Comparison of ENCODE assay signal across 8 cellular contexts in the genomic region with DNA sequence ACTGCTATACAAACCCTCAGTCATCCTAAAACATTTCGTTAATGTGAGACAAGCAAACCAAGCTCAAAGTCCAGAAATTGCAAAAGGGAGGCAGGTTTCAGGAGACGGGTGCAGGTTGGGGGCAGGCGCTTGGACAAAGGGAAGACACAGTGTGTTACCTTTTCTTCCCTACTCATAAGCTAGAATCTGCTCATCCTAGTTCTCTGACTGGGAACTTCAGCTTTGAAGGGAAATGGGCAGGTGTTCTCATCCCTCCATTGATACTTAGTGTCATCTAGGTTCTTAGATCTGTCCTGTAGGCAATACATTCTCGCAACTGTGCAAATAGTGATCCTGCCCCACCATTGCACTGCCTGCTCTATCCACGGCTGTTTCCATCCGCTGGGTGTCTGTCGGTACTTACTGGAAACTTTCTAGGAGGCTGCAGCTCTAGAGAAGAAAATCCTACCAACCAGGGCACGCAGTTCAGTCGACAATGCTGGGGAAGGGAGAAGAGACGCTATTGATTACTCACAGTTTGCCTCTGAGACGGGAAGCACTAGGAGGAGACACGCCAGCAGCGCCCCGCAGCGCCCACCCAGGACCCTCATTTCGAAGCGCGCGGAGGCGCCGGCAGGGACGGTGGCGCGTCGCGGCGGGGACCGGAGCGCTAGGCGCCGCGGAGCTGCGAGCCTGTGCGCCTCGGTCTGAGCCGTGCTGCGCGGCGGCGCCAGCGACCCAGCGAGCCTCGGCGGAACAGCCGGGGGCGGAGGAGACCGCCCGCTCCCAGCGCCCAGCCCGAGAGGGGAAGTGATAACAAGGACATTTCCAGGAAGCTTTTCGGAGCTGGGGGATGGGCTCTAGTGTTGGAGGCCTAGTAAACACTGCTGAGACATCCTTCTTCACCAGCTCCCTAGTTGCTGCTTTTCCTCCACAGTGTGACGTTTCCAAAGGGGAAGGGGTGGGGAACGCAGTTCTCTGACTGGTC. TPM values are rescaled to one million over a fixed set of nuclear protein-coding genes. Genes with fewer than 3 reads are reported as not detected.
DNase-seq lines count a peak whose midpoint lies in the region; ATAC-seq and TF ChIP-seq lines count a peak whose summit lies in the region.

TSS of gene PROS1 (minus strand) at position 737 of the 967 bp plus-strand sequence. CDS start at position 590, 147 bp downstream.

- no peaks in the 10 kb centered on the region for H3K79me2 ChIP-seq in HCT116 (ENCODE audit: insufficient read depth, low read length)
- H3K79me2 ChIP-seq in parathyroid adenoma, result no peaks in the 10 kb centered on the region

- CTCF ChIA-PET in HCT116 (lab: Charles Lee), result no interaction called here

- H3K27me3 ChIP-seq in HCT116 (ENCODE audit: insufficient read depth, low read length) (no peaks in the 10 kb centered on the region), ascending aorta (no peaks in the 10 kb centered on the region), parathyroid adenoma (ENCODE audit: control insufficient read depth, insufficient read depth, low read length) (no peaks in the 10 kb centered on the region), uterus (no peaks in the 10 kb centered on the region)

- DNase-seq in GDM1 (lab: John Stamatoyannopoulos, UW), result peak; percentile 65
- DNase-seq in HCT116 (ENCODE audit: low read depth, low spot score), result peak; percentile 29
- DNase-seq in M059J (ENCODE audit: low read depth), result peak; percentile 74
- peak; percentile 38 to 73 for DNase-seq in SW 1271 (lab: John Stamatoyannopoulos, UW)
- peak; percentile 40 to 94 for DNase-seq in ascending aorta (ENCODE audit: low spot score in 2 of 2)
- DNase-seq in left ventricle myocardium superior, result peak; percentile 89
- peak; percentile 84 to 88 for DNase-seq in uterus

- H2AFZ ChIP-seq in HCT116 (ENCODE audit: low read depth, low read length, poor library complexity, severe bottlenecking) (peak within 1 kb of the TSS; percentile 84), parathyroid adenoma (peak within 1 kb of the TSS; percentile 95)

- POLR2A ChIA-PET in HCT116 (lab: Charles Lee), result interaction anchor here (1.1 to 1.6 kb wide), 2 partner anchors 12 to 68 kb away, joined by 3 to 4 read pairs; no protein-coding TSS in a partner anchor

- H3K9me2 ChIP-seq in HCT116 (ENCODE audit: insufficient read depth), result no peaks in the 10 kb centered on the region; the same call in 1 of the 2 replicates

- TF ChIP-seq CTCF in HCT116 (IDR thresholded peaks at IDR 0.05 in 2 of 3, conservative IDR thresholded peaks at IDR 0.05 in 1 of 3; ENCODE audit: borderline replicate concordance in 1 of 3, insufficient read depth in 1 of 3, low read depth in 2 of 3, low read length in 2 of 3), result no peak
- peak in 1 of 3 experiments; percentile 8 for TF ChIP-seq CTCF in ascending aorta (IDR thresholded peaks at IDR 0.05)
- TF ChIP-seq CTCF in parathyroid adenoma (IDR thresholded peaks at IDR 0.05), result no peak
- TF ChIP-seq CTCF in uterus (IDR thresholded peaks at IDR 0.05), result peak in 2 of 4 experiments; percentile 2 to 7

- peak within 1 kb of the TSS; percentile 67 for H3K27ac ChIP-seq in HCT116 (ENCODE audit: low read depth, low read length)
- H3K27ac ChIP-seq in ascending aorta, result peak within 1 kb of the TSS; percentile 88 to 94
- H3K27ac ChIP-seq in parathyroid adenoma, result peak within 1 kb of the TSS; percentile 86
- H3K27ac ChIP-seq in uterus, result peak within 1 kb of the TSS; percentile 93 to 96

- TF ChIP-seq RAD21 in HCT116 (IDR thresholded peaks at IDR 0.05; ENCODE audit: low read depth), result no peak

- ATAC-seq in HCT116 (peak; percentile 87), left ventricle myocardium superior (peak; percentile 98)

- intact Hi-C loops in HCT116 (cut with micrococcal nuclease) (no loop called here), ascending aorta (cut with DNase I) (no loop called here), left ventricle myocardium superior (cut with micrococcal nuclease) (no loop called here), uterus (cut with DNase I; ENCODE audit: low total_unique reads) (no loop called here)

- no TSS peak for BruUV-seq in HCT116 (replicated peaks; lab: Mats Ljungman, UMichigan)

- H3K9me3 ChIP-seq in HCT116 (ENCODE audit: control insufficient read depth in 1 of 2, insufficient read depth in 1 of 2, low read depth in 1 of 2, low read length in 2 of 2) (no peaks in the 10 kb centered on the region), ascending aorta (no peaks in the 10 kb centered on the region), parathyroid adenoma (ENCODE audit: control insufficient read depth, low read length) (no peaks in the 10 kb centered on the region), uterus (no peaks in the 10 kb centered on the region)

- H3K4me1 ChIP-seq in HCT116 (ENCODE audit: control insufficient read depth in 1 of 2, insufficient read depth in 2 of 2, low read length in 2 of 2) (peaks cover 10 to 20% of the 10 kb centered on the region in 2 experiments), ascending aorta (peaks cover 7 to 11% of the 10 kb centered on the region in 2 donors), parathyroid adenoma (peaks cover 3% of the 10 kb centered on the region), uterus (no peaks in the 10 kb centered on the region)

- H3K4me3 ChIP-seq in HCT116 (replicated peaks in 1 of 2; ENCODE audit: low read depth in 1 of 2, low read length in 2 of 2) (peak within 1 kb of the TSS; percentile 51 to 75), ascending aorta (peak within 1 kb of the TSS; percentile 71 to 94), parathyroid adenoma (ENCODE audit: low read depth, low read length) (peak within 1 kb of the TSS; percentile 51), uterus (peak within 1 kb of the TSS; percentile 43 to 57)

- H4K20me1 ChIP-seq in HCT116 (ENCODE audit: insufficient read depth), result no peaks in the 10 kb centered on the region

- no peaks in the 10 kb centered on the region for H3K36me3 ChIP-seq in HCT116 (ENCODE audit: control insufficient read depth in 1 of 2, insufficient read depth in 2 of 2, low read length in 2 of 2)
- no peaks in the 10 kb centered on the region for H3K36me3 ChIP-seq in ascending aorta
- no peaks in the 10 kb centered on the region for H3K36me3 ChIP-seq in parathyroid adenoma (ENCODE audit: control insufficient read depth, insufficient read depth, low read length)
- H3K36me3 ChIP-seq in uterus, result no peaks in the 10 kb centered on the region

- H3K4me2 ChIP-seq in HCT116 (ENCODE audit: low read length), result peak within 1 kb of the TSS; percentile 89
- H3K4me2 ChIP-seq in parathyroid adenoma (ENCODE audit: low read length), result peak within 1 kb of the TSS; percentile 75

- TF ChIP-seq POLR2A in HCT116 (IDR thresholded peaks at IDR 0.05; ENCODE audit: borderline replicate concordance, extremely low read depth, insufficient read depth, insufficient read length) (peak; percentile 51), uterus (IDR thresholded peaks at IDR 0.05) (peak; percentile 17 to 54)

- H3K9ac ChIP-seq in HCT116 (ENCODE audit: low read length), result peak within 1 kb of the TSS; percentile 66
- peak within 1 kb of the TSS; percentile 23 for H3K9ac ChIP-seq in parathyroid adenoma

- RAD21 ChIA-PET in HCT116 (lab: Charles Lee; ENCODE audit: low non-redundant PET in 1 of 2, low total read pairs in 2 of 2, uncharacterized antibody in 2 of 2, unreplicated experiment in 2 of 2), result no interaction called here

TF ChIP-seq in HCT116, 20 proteins besides CTCF, POLR2A, EP300 and RAD21 (continues in another document):
- TF ChIP-seq ZFX (IDR thresholded peaks at IDR 0.05) (peak; percentile 68), CEBPB (IDR thresholded peaks at IDR 0.05; ENCODE audit: low read depth) (no peak), SP1 (IDR thresholded peaks at IDR 0.05; ENCODE audit: low read depth) (no peak), EGR1 (IDR thresholded peaks at IDR 0.05; ENCODE audit: low read depth) (peak; percentile 36; the same call in 1 of the 2 replicates), YY1 (IDR thresholded peaks at IDR 0.05; ENCODE audit: extremely low read depth, insufficient replicate concordance, low read depth, low read length) (no peak), FOSL1 (IDR thresholded peaks at IDR 0.05; ENCODE audit: low read depth) (no peak), JUND (IDR thresholded peaks at IDR 0.05) (no peak), ELF1 (IDR thresholded peaks at IDR 0.05; ENCODE audit: borderline replicate concordance, low read depth) (no peak), ATF3 (IDR thresholded peaks at IDR 0.05) (no peak), SRF (IDR thresholded peaks at IDR 0.05; ENCODE audit: low read depth) (no peak), POLR2AphosphoS5 (IDR thresholded peaks at IDR 0.05; ENCODE audit: low read depth, low read length) (no peak; the same call in 1 of the 2 replicates), CBX3 (IDR thresholded peaks at IDR 0.05; ENCODE audit: low read depth) (0 out of 2 replicates have a peak, but pooled peaks have one; percentile 14)

RNA-seq across cellular contexts. Expression of gene PROS1, which starts in this region (rescaled TPM):
- 9.6 TPM for total RNA-seq in HCT116 (2021; ENCODE audit: unreplicated experiment)
- 4.3 and 5.3 TPM in 2 replicates for polyA plus RNA-seq in HCT116 (2012)
- 4.0 and 4.5 TPM in 2 replicates for total RNA-seq in M059J (2014; rRNA removed; shearing (Covaris generic))
- total RNA-seq in ascending aorta, result 44.2 TPM
- total RNA-seq in left ventricle myocardium superior, result 38.0 TPM
- 10 to 100 TPM; 14.6 to 60.3 (median 36.8) TPM for total RNA-seq in uterus

Comparison
In these comparisons a context has a peak if more than half of its experiments do, and no peak if none do; other contexts are left out.
1. Peak in every context shown above with its lines: DNase-seq, ATAC-seq, H3K4me3 ChIP-seq and H3K27ac ChIP-seq.
2. DNase-seq: peak in every context shown above with its lines; median percentile 89 in left ventricle myocardium superior; 86 in uterus; 74 in M059J; 67 in ascending aorta; 65 in GDM1; 56 in SW 1271; 29 in HCT116.